In the genomic region with DNA sequence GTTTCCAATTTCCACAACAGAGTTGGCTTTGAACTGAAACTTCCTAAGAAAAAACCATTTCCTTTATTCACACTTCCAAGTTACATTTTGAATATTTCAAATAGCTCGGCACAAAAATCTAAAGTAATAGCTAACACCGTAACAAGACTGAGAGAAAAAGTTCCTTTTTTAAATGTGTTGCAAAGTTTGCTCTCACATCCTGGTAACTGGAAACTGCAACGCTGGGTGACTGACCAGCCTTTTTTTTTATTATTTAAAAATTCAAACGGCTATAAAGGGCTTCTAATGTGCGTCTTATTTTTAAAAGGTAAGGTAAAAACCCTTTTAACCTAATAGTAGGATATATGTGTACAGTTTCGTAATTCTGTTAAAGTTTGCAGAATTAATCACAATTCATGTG, we compare ENCODE assay signal across 8 cellular contexts. TPM values are rescaled to one million over a fixed set of nuclear protein-coding genes. Genes with fewer than 3 reads are reported as not detected.
A peak's percentile ranks its signal among the peaks of the same experiment; 100 is the strongest.
DNase-seq lines count a peak whose midpoint lies in the region; ATAC-seq lines count a peak whose summit lies in the region.

No MANE protein-coding gene starts in this region.

- no peaks in the 10 kb centered on the region for H3K36me3 ChIP-seq in iPS-15b (ENCODE audit: control insufficient read depth, insufficient read depth, low read length)

- H3K9me3 ChIP-seq in iPS-15b (ENCODE audit: control insufficient read depth, insufficient read depth, low read length): no peaks in the 10 kb centered on the region

- peak overlapping the region; percentile 48 for H3K4me3 ChIP-seq in iPS-15b (ENCODE audit: low read depth, low read length)

- peaks cover 16% of the 10 kb centered on the region for H3K4me1 ChIP-seq in iPS-15b (ENCODE audit: control insufficient read depth, insufficient read depth, low read length)

- H3K4me1 Mint-ChIP-seq in activated CD4-positive, alpha-beta memory T cell treated with anti-CD3 and anti-CD28 coated beads, Interleukin-2, amount 10 ng/mL, durations not matched to agents 7 days and 5 days: peaks cover 54% of the 10 kb centered on the region
- H3K4me1 Mint-ChIP-seq in stimulated activated naive CD8-positive, alpha-beta T cell treated with anti-CD3 and anti-CD28 coated beads, Interleukin-15, amount 100 ng/mL, for 72 hours: peaks cover 57% of the 10 kb centered on the region

- no peaks in the 10 kb centered on the region for H3K27me3 Mint-ChIP-seq in activated CD4-positive, alpha-beta memory T cell treated with anti-CD3 and anti-CD28 coated beads, Interleukin-2, amount 10 ng/mL, durations not matched to agents 7 days and 5 days
- no peaks in the 10 kb centered on the region for H3K27me3 Mint-ChIP-seq in stimulated activated naive CD8-positive, alpha-beta T cell treated with anti-CD3 and anti-CD28 coated beads, Interleukin-15, amount 100 ng/mL, for 72 hours

- ATAC-seq in stimulated activated naive CD8-positive, alpha-beta T cell treated with anti-CD3 and anti-CD28 coated beads, Interleukin-15, amount 100 ng/mL, for 72 hours: no peak
- ATAC-seq in GM18870 (IDR thresholded peaks at IDR 0.05; ENCODE audit: unreplicated experiment): no peak

- POLR2A ChIA-PET in activated CD4-positive, alpha-beta memory T cell treated with anti-CD3 and anti-CD28 coated beads, Interleukin-2, amount 10 ng/mL, durations not matched to agents 7 days and 5 days (lab: Charles Lee): interaction anchor here (0.7 to 26.4 kb wide), 30 partner anchors 8 to 616 kb away, joined by 3 to 646 read pairs (median 12); a partner anchor contains a TSS

- CTCF ChIA-PET in activated CD4-positive, alpha-beta memory T cell treated with anti-CD3 and anti-CD28 coated beads, Interleukin-2, amount 10 ng/mL, durations not matched to agents 7 days and 5 days (lab: Charles Lee): interaction anchor here (1.0 to 11.9 kb wide), 18 partner anchors 10 to 150 kb away, joined by 3 to 117 read pairs (median 6); a partner anchor contains a TSS

- H3K9ac ChIP-seq in iPS-15b (ENCODE audit: low read depth, low read length): peak overlapping the region; percentile 77

- H3K9me3 Mint-ChIP-seq in activated CD4-positive, alpha-beta memory T cell treated with anti-CD3 and anti-CD28 coated beads, Interleukin-2, amount 10 ng/mL, durations not matched to agents 7 days and 5 days: no peaks in the 10 kb centered on the region
- H3K9me3 Mint-ChIP-seq in stimulated activated naive CD8-positive, alpha-beta T cell treated with anti-CD3 and anti-CD28 coated beads, Interleukin-15, amount 100 ng/mL, for 72 hours: no peaks in the 10 kb centered on the region

- DNase-seq in NOMO-1 (lab: John Stamatoyannopoulos, UW; ENCODE audit: unreplicated experiment in 2 of 2) (peak; percentile 1 to 48), NOMO-1 treated with dmso at 0.1 percent for 144 hours (lab: John Stamatoyannopoulos, UW; ENCODE audit: unreplicated experiment) (no peak), iPS-NIHi11 (ENCODE audit: low spot score) (no peak), NCI-H146 treated with DMSO at 0.1 percent for 48 hours (lab: John Stamatoyannopoulos, UW; ENCODE audit: unreplicated experiment) (no peak)
- no peak for DNase-seq in activated CD4-positive, alpha-beta memory T cell treated with anti-CD3 and anti-CD28 coated beads, Interleukin-2, amount 10 ng/mL, durations not matched to agents 7 days and 5 days
- no peak for DNase-seq in stimulated activated naive CD8-positive, alpha-beta T cell treated with anti-CD3 and anti-CD28 coated beads, Interleukin-15, amount 100 ng/mL, for 72 hours

- H3K4me3 Mint-ChIP-seq in activated CD4-positive, alpha-beta memory T cell treated with anti-CD3 and anti-CD28 coated beads, Interleukin-2, amount 10 ng/mL, durations not matched to agents 7 days and 5 days: peak overlapping the region; percentile 89
- H3K4me3 Mint-ChIP-seq in stimulated activated naive CD8-positive, alpha-beta T cell treated with anti-CD3 and anti-CD28 coated beads, Interleukin-15, amount 100 ng/mL, for 72 hours: peak overlapping the region; percentile 90 to 95

- no peaks in the 10 kb centered on the region for H3K27me3 ChIP-seq in iPS-15b (ENCODE audit: control insufficient read depth, insufficient read depth, low read length)

- H3K27ac Mint-ChIP-seq in activated CD4-positive, alpha-beta memory T cell treated with anti-CD3 and anti-CD28 coated beads, Interleukin-2, amount 10 ng/mL, durations not matched to agents 7 days and 5 days: peak overlapping the region; percentile 84
- no peak overlapping the region for H3K27ac Mint-ChIP-seq in stimulated activated naive CD8-positive, alpha-beta T cell treated with anti-CD3 and anti-CD28 coated beads, Interleukin-15, amount 100 ng/mL, for 72 hours

- peaks cover 46% of the 10 kb centered on the region for H3K36me3 Mint-ChIP-seq in activated CD4-positive, alpha-beta memory T cell treated with anti-CD3 and anti-CD28 coated beads, Interleukin-2, amount 10 ng/mL, durations not matched to agents 7 days and 5 days (ENCODE audit: low read depth)

RNA-seq across cellular contexts. Expression of a gene that starts 1.7 kb away (rescaled TPM):
- total RNA-seq in activated CD4-positive, alpha-beta memory T cell treated with anti-CD3 and anti-CD28 coated beads, Interleukin-2, amount 10 ng/mL, durations not matched to agents 7 days and 5 days: 100 to 1,000 TPM; 104 to 119 TPM

Comparison
In these comparisons a context has a peak if more than half of its experiments do, and no peak if none do; other contexts are left out.
1. DNase-seq: peak in NOMO-1 (2 of 2); none in NOMO-1 treated with dmso at 0.1 percent for 144 hours (single experiment), activated CD4-positive, alpha-beta memory T cell treated with anti-CD3 and anti-CD28 coated beads, Interleukin-2, amount 10 ng/mL, durations not matched to agents 7 days and 5 days (single experiment), stimulated activated naive CD8-positive, alpha-beta T cell treated with anti-CD3 and anti-CD28 coated beads, Interleukin-15, amount 100 ng/mL, for 72 hours (0 of 2), iPS-NIHi11 (single experiment) and NCI-H146 treated with DMSO at 0.1 percent for 48 hours (single experiment).